1 cellular context compared by ENCODE assay signal in the genomic region with DNA sequence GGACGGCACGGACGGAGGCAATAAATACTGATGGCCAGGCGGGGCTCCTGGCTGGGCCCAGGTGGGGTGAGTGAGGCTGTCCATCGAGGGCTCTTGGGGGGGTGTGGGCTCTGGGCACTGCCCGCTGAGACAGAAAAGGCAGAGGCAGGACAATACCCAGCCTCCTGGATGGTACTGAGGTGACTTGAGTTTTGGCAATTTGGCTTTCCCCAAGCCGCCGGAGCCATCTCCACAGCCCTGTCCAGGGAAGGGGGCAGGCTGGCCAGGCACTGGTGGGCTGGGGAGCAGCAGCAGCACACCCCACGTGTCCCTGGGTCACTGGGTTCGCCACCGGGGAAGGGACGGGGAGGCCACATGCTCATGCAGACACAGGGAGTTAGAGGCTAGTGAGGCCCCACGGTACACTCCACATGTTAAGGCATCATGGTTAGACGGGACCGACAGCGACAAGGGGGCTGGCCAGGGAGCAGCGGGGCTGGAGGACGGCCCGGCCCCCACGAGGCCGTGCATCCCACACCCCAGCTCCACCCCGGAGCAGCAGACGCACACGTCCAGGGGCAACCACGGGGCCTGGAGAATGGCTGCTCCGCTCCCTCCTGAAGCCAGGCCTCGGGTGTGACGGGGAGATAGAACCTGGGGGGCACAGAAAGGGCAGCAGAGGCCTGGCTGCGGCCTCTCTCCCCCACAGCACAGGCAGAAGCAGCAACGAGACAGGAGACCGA.
TF ChIP-seq lines count a peak whose summit lies in the region.

No MANE protein-coding gene starts in this region.

TF ChIP-seq in K562, 482 proteins besides CTCF, POLR2A, EP300 and RAD21 (continued from another document and continues in another):
- TF ChIP-seq POU5F1 (IDR thresholded peaks at IDR 0.05; ENCODE audit: borderline replicate concordance, low read depth, low read length, partially characterized antibody), result no peak
- peak; percentile 22 for TF ChIP-seq TAF1 (IDR thresholded peaks at IDR 0.05; ENCODE audit: control insufficient read depth, extremely low read depth, insufficient read depth, low read length, severe bottlenecking)
- TF ChIP-seq L3MBTL2 (IDR thresholded peaks at IDR 0.05), result 0 out of 2 replicates have a peak, but pooled peaks have one; percentile 31
- TF ChIP-seq, protein P1, sequence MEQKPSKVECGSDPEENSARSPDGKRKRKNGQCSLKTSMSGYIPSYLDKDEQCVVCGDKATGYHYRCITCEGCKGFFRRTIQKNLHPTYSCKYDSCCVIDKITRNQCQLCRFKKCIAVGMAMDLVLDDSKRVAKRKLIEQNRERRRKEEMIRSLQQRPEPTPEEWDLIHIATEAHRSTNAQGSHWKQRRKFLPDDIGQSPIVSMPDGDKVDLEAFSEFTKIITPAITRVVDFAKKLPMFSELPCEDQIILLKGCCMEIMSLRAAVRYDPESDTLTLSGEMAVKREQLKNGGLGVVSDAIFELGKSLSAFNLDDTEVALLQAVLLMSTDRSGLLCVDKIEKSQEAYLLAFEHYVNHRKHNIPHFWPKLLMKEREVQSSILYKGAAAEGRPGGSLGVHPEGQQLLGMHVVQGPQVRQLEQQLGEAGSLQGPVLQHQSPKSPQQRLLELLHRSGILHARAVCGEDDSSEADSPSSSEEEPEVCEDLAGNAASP (IDR thresholded peaks at IDR 0.05), result no peak
- TF ChIP-seq MEF2D (tag; conservative IDR thresholded peaks at IDR 0.05; ENCODE audit: low read depth), result no peak
- TF ChIP-seq TEAD1 (CRISPR knock-in tag; IDR thresholded peaks at IDR 0.05), result peak in 1 of 2 experiments; percentile 17; a peak in 1 of 4 replicates
- peak; percentile 85; the same call in 1 of the 2 replicates for TF ChIP-seq PHB (CRISPR knock-in tag; IDR thresholded peaks at IDR 0.05)
- TF ChIP-seq FOXA3 (CRISPR knock-in tag; conservative IDR thresholded peaks at IDR 0.05 in 1 of 2, IDR thresholded peaks at IDR 0.05 in 1 of 2), result peak in 1 of 2 experiments; percentile 73; a peak in 1 of 4 replicates
- TF ChIP-seq, protein P2, sequence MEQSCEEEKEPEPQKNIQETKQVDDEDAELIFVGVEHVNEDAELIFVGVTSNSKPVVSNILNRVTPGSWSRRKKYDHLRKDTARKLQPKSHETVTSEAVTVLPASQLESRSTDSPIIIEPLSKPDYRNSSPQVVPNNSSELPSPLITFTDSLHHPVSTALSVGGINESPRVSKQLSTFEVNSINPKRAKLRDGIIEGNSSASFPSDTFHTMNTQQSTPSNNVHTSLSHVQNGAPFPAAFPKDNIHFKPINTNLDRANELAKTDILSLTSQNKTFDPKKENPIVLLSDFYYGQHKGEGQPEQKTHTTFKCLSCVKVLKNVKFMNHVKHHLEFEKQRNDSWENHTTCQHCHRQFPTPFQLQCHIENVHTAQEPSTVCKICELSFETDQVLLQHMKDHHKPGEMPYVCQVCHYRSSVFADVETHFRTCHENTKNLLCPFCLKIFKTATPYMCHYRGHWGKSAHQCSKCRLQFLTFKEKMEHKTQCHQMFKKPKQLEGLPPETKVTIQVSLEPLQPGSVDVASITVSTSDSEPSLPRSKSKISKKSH (CRISPR knock-in tag; IDR thresholded peaks at IDR 0.05), result 0 out of 2 replicates have a peak, but pooled peaks have one; percentile 9
- no peak for TF ChIP-seq JUND (IDR thresholded peaks at IDR 0.05; ENCODE audit: borderline replicate concordance, low read depth, low read length)
- TF ChIP-seq JUND (tag; IDR thresholded peaks at IDR 0.05; ENCODE audit: borderline replicate concordance, low read depth, low read length), result no peak
- TF ChIP-seq KDM2B (CRISPR knock-in tag; IDR thresholded peaks at IDR 0.05), result 0 out of 2 replicates have a peak, but pooled peaks have one; percentile 7
- no peak for TF ChIP-seq ETV1 (tag; conservative IDR thresholded peaks at IDR 0.05; ENCODE audit: low read depth)
- TF ChIP-seq, protein P3, sequence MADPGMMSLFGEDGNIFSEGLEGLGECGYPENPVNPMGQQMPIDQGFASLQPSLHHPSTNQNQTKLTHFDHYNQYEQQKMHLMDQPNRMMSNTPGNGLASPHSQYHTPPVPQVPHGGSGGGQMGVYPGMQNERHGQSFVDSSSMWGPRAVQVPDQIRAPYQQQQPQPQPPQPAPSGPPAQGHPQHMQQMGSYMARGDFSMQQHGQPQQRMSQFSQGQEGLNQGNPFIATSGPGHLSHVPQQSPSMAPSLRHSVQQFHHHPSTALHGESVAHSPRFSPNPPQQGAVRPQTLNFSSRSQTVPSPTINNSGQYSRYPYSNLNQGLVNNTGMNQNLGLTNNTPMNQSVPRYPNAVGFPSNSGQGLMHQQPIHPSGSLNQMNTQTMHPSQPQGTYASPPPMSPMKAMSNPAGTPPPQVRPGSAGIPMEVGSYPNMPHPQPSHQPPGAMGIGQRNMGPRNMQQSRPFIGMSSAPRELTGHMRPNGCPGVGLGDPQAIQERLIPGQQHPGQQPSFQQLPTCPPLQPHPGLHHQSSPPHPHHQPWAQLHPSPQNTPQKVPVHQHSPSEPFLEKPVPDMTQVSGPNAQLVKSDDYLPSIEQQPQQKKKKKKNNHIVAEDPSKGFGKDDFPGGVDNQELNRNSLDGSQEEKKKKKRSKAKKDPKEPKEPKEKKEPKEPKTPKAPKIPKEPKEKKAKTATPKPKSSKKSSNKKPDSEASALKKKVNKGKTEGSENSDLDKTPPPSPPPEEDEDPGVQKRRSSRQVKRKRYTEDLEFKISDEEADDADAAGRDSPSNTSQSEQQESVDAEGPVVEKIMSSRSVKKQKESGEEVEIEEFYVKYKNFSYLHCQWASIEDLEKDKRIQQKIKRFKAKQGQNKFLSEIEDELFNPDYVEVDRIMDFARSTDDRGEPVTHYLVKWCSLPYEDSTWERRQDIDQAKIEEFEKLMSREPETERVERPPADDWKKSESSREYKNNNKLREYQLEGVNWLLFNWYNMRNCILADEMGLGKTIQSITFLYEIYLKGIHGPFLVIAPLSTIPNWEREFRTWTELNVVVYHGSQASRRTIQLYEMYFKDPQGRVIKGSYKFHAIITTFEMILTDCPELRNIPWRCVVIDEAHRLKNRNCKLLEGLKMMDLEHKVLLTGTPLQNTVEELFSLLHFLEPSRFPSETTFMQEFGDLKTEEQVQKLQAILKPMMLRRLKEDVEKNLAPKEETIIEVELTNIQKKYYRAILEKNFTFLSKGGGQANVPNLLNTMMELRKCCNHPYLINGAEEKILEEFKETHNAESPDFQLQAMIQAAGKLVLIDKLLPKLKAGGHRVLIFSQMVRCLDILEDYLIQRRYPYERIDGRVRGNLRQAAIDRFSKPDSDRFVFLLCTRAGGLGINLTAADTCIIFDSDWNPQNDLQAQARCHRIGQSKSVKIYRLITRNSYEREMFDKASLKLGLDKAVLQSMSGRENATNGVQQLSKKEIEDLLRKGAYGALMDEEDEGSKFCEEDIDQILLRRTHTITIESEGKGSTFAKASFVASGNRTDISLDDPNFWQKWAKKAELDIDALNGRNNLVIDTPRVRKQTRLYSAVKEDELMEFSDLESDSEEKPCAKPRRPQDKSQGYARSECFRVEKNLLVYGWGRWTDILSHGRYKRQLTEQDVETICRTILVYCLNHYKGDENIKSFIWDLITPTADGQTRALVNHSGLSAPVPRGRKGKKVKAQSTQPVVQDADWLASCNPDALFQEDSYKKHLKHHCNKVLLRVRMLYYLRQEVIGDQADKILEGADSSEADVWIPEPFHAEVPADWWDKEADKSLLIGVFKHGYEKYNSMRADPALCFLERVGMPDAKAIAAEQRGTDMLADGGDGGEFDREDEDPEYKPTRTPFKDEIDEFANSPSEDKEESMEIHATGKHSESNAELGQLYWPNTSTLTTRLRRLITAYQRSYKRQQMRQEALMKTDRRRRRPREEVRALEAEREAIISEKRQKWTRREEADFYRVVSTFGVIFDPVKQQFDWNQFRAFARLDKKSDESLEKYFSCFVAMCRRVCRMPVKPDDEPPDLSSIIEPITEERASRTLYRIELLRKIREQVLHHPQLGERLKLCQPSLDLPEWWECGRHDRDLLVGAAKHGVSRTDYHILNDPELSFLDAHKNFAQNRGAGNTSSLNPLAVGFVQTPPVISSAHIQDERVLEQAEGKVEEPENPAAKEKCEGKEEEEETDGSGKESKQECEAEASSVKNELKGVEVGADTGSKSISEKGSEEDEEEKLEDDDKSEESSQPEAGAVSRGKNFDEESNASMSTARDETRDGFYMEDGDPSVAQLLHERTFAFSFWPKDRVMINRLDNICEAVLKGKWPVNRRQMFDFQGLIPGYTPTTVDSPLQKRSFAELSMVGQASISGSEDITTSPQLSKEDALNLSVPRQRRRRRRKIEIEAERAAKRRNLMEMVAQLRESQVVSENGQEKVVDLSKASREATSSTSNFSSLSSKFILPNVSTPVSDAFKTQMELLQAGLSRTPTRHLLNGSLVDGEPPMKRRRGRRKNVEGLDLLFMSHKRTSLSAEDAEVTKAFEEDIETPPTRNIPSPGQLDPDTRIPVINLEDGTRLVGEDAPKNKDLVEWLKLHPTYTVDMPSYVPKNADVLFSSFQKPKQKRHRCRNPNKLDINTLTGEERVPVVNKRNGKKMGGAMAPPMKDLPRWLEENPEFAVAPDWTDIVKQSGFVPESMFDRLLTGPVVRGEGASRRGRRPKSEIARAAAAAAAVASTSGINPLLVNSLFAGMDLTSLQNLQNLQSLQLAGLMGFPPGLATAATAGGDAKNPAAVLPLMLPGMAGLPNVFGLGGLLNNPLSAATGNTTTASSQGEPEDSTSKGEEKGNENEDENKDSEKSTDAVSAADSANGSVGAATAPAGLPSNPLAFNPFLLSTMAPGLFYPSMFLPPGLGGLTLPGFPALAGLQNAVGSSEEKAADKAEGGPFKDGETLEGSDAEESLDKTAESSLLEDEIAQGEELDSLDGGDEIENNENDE (IDR thresholded peaks at IDR 0.05; ENCODE audit: low read depth, low read length), result peak; percentile 37
- peak; percentile 74 for TF ChIP-seq HMGN3 (IDR thresholded peaks at IDR 0.05; ENCODE audit: borderline replicate concordance, extremely low read depth, insufficient read length, low read depth, low read length)
- TF ChIP-seq, protein P4, sequence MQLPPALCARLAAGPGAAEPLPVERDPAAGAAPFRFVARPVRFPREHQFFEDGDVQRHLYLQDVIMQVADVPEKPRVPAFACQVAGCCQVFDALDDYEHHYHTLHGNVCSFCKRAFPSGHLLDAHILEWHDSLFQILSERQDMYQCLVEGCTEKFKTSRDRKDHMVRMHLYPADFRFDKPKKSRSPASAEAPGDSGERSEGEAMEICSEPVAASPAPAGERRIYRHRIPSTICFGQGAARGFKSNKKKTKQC (CRISPR knock-in tag; IDR thresholded peaks at IDR 0.05), result peak; percentile 35; the same call in 1 of the 2 replicates
- peak in 1 of 3 experiments; percentile 79 for TF ChIP-seq YY1 (IDR thresholded peaks at IDR 0.05; ENCODE audit: borderline replicate concordance in 1 of 3, control insufficient read depth in 1 of 3, extremely low read depth in 1 of 3, insufficient read depth in 3 of 3, insufficient read length in 1 of 3, insufficient replicate concordance in 2 of 3, low read depth in 1 of 3, low read length in 2 of 3)
- no peak for TF ChIP-seq ZNF778 (CRISPR knock-in tag; IDR thresholded peaks at IDR 0.05)
- TF ChIP-seq TAL1 (IDR thresholded peaks at IDR 0.05), result peak; percentile 30; the same call in 1 of the 2 replicates
- TF ChIP-seq ZNF133 (CRISPR knock-in tag; IDR thresholded peaks at IDR 0.05), result no peak
- TF ChIP-seq, protein P5, sequence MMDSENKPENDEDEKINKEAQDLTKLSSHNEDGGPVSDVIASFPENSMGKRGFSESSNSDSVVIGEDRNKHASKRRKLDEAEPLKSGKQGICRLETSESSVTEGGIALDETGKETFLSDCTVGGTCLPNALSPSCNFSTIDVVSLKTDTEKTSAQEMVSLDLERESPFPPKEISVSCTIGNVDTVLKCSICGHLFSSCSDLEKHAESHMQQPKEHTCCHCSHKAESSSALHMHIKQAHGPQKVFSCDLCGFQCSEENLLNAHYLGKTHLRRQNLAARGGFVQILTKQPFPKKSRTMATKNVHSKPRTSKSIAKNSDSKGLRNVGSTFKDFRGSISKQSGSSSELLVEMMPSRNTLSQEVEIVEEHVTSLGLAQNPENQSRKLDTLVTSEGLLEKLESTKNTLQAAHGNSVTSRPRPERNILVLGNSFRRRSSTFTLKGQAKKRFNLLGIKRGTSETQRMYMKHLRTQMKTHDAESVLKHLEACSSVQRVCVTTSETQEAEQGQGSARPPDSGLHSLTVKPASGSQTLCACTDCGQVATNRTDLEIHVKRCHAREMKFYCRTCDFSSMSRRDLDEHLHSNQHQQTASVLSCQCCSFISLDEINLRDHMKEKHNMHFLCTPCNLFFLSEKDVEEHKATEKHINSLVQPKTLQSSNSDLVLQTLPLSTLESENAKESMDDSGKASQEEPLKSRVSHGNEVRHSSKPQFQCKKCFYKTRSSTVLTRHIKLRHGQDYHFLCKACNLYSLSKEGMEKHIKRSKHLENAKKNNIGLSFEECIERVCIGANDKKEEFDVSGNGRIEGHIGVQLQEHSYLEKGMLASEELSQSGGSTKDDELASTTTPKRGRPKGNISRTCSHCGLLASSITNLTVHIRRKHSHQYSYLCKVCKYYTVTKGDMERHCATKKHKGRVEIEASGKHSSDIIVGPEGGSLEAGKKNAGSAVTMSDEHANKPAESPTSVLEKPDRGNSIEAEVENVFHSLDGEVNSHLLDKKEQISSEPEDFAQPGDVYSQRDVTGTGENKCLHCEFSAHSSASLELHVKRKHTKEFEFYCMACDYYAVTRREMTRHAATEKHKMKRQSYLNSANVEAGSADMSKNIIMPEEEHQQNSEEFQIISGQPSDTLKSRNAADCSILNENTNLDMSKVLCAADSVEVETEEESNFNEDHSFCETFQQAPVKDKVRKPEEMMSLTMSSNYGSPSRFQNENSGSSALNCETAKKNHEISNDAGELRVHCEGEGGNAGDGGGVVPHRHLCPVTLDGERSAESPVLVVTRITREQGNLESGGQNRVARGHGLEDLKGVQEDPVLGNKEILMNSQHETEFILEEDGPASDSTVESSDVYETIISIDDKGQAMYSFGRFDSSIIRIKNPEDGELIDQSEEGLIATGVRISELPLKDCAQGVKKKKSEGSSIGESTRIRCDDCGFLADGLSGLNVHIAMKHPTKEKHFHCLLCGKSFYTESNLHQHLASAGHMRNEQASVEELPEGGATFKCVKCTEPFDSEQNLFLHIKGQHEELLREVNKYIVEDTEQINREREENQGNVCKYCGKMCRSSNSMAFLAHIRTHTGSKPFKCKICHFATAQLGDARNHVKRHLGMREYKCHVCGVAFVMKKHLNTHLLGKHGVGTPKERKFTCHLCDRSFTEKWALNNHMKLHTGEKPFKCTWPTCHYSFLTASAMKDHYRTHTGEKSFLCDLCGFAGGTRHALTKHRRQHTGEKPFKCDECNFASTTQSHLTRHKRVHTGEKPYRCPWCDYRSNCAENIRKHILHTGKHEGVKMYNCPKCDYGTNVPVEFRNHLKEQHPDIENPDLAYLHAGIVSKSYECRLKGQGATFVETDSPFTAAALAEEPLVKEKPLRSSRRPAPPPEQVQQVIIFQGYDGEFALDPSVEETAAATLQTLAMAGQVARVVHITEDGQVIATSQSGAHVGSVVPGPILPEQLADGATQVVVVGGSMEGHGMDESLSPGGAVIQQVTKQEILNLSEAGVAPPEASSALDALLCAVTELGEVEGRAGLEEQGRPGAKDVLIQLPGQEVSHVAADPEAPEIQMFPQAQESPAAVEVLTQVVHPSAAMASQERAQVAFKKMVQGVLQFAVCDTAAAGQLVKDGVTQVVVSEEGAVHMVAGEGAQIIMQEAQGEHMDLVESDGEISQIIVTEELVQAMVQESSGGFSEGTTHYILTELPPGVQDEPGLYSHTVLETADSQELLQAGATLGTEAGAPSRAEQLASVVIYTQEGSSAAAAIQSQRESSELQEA (IDR thresholded peaks at IDR 0.05; ENCODE audit: low read depth), result no peak
